In the genomic region with DNA sequence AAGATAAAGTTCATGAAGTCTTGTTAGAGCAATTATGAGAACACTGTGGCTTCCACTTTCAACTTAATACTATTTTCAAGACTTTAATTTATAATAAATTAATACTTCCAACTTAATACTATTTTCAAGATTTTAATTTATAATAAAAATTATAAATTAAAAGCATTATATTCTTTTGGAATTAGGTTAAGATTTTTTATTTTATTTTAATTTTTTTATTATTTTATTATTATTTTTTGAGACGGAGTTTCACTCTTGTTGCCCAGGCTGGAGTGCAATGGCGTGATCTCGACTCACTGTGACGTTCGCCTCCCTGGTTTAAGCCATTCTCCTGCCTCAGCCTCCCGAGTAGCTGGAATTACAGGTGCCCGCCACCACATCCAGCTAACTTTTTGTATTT, we compare ENCODE assay signal across 36 cellular contexts.
"Had no signal": no experiment of that assay in that cellular context is flagged by ENCODE, and none has a peak within 500 bp of the region (broad histone marks: within the 10 kb centered on the region; RNA-seq: fewer than 3 reads in every experiment).

No MANE protein-coding gene starts in this region.

- H3K36me3 Mint-ChIP-seq: activated CD8-positive, alpha-beta memory T cell treated with anti-CD3 and anti-CD28 coated beads, Interleukin-2, amount 10 ng/mL, durations not matched to agents 7 days and 5 days; activated naive CD4-positive, alpha-beta T cell treated with anti-CD3 and anti-CD28 coated beads, Interleukin-2, amount 10 ng/mL, durations not matched to agents 7 days and 5 days; activated naive CD4-positive, alpha-beta T cell treated with anti-CD3 and anti-CD28 coated beads, Interleukin-2, amount 50 U/mL, for 24 hours; activated naive CD8-positive, alpha-beta T cell; activated naive CD8-positive, alpha-beta T cell treated with anti-CD3 and anti-CD28 coated beads, Interleukin-2, amount 10 ng/mL, durations not matched to agents 7 days and 5 days had no signal

- H3K4me3 ChIP-seq: ascending aorta, breast epithelium had no signal

- H3K36me3 ChIP-seq: ascending aorta, brain microvascular endothelial cell, breast epithelium had no signal

- H3K27me3 Mint-ChIP-seq: activated CD4-positive, alpha-beta memory T cell treated with anti-CD3 and anti-CD28 coated beads, Interleukin-2, amount 10 ng/mL, durations not matched to agents 7 days and 5 days; activated CD4-positive, alpha-beta T cell treated with anti-CD3 and anti-CD28 coated beads for 36 hours; activated CD4-positive, alpha-beta T cell treated with anti-CD3 and anti-CD28 coated beads, Interleukin-2, amount 10 ng/mL, durations not matched to agents 7 days and 5 days; activated CD8-positive, alpha-beta memory T cell treated with anti-CD3 and anti-CD28 coated beads, Interleukin-2, amount 10 ng/mL, durations not matched to agents 7 days and 5 days; activated naive CD4-positive, alpha-beta T cell treated with anti-CD3 and anti-CD28 coated beads, Interleukin-2, amount 10 ng/mL, durations not matched to agents 7 days and 5 days; activated naive CD4-positive, alpha-beta T cell treated with anti-CD3 and anti-CD28 coated beads, Interleukin-2, amount 50 U/mL, for 24 hours had no signal

- H3K4me3 Mint-ChIP-seq: activated CD4-positive, alpha-beta memory T cell treated with anti-CD3 and anti-CD28 coated beads, Interleukin-2, amount 10 ng/mL, durations not matched to agents 7 days and 5 days; activated CD4-positive, alpha-beta T cell treated with anti-CD3 and anti-CD28 coated beads for 36 hours; activated CD4-positive, alpha-beta T cell treated with anti-CD3 and anti-CD28 coated beads, Interleukin-2, amount 10 ng/mL, durations not matched to agents 7 days and 5 days; activated CD8-positive, alpha-beta memory T cell treated with anti-CD3 and anti-CD28 coated beads, Interleukin-2, amount 10 ng/mL, durations not matched to agents 7 days and 5 days; activated CD8-positive, alpha-beta T cell treated with anti-CD3 and anti-CD28 coated beads, Interleukin-2, amount 10 ng/mL, durations not matched to agents 7 days and 5 days; activated naive CD4-positive, alpha-beta T cell treated with anti-CD3 and anti-CD28 coated beads, Interleukin-2, amount 10 ng/mL, durations not matched to agents 7 days and 5 days; activated naive CD4-positive, alpha-beta T cell treated with anti-CD3 and anti-CD28 coated beads, Interleukin-2, amount 50 U/mL, for 24 hours; activated naive CD8-positive, alpha-beta T cell; activated naive CD8-positive, alpha-beta T cell treated with anti-CD3 and anti-CD28 coated beads, Interleukin-2, amount 10 ng/mL, durations not matched to agents 7 days and 5 days; activated naive CD8-positive, alpha-beta T cell treated with anti-CD3 and anti-CD28 coated beads, Interleukin-2, amount 50 U/mL, for 24 hours; activated T-cell treated with anti-CD3 and anti-CD28 coated beads, Interleukin-2, amount 50 U/mL, for 24 hours; activated T-cell treated with anti-CD3 and anti-CD28 coated beads, Interleukin-2, amount 50 U/mL, for 72 hours; T-helper 1 cell treated with Interleukin-12 subunit alpha and Interleukin-12 subunit beta and Interleukin-4 antibody, amounts not matched to agents 30 μg/mL and 1 μg/mL, for 36 hours; T-helper 2 cell treated with Interferon-gamma antibody and Interleukin-4, amounts not matched to agents 5 μg/mL and 100 μg/mL, for 36 hours had no signal

- H3K9me3 Mint-ChIP-seq: activated CD4-positive, alpha-beta memory T cell treated with anti-CD3 and anti-CD28 coated beads, Interleukin-2, amount 10 ng/mL, durations not matched to agents 7 days and 5 days; activated CD4-positive, alpha-beta T cell treated with anti-CD3 and anti-CD28 coated beads, Interleukin-2, amount 10 ng/mL, durations not matched to agents 7 days and 5 days; activated naive CD4-positive, alpha-beta T cell treated with anti-CD3 and anti-CD28 coated beads, Interleukin-2, amount 10 ng/mL, durations not matched to agents 7 days and 5 days; activated naive CD4-positive, alpha-beta T cell treated with anti-CD3 and anti-CD28 coated beads, Interleukin-2, amount 50 U/mL, for 24 hours; activated naive CD8-positive, alpha-beta T cell treated with anti-CD3 and anti-CD28 coated beads, Interleukin-2, amount 10 ng/mL, durations not matched to agents 7 days and 5 days; activated naive CD8-positive, alpha-beta T cell treated with anti-CD3 and anti-CD28 coated beads, Interleukin-2, amount 50 U/mL, for 24 hours; activated T-cell treated with anti-CD3 and anti-CD28 coated beads, Interleukin-2, amount 50 U/mL, for 24 hours; activated T-cell treated with anti-CD3 and anti-CD28 coated beads, Interleukin-2, amount 50 U/mL, for 72 hours; activated T-helper 2 cell treated with anti-CD3 and anti-CD28 coated beads, Interferon-gamma antibody, Interleukin-2, Interleukin-4, amounts not matched to agents 10 μg/mL and 5 μg/mL and 100 μg/mL, durations not matched to agents 14 hours and 24 hours and 36 hours; T-helper 1 cell treated with Interleukin-12 subunit alpha and Interleukin-12 subunit beta and Interleukin-4 antibody, amounts not matched to agents 30 μg/mL and 1 μg/mL, for 36 hours; T-helper 2 cell treated with Interferon-gamma antibody and Interleukin-4, amounts not matched to agents 5 μg/mL and 100 μg/mL, for 36 hours had no signal

- DNase-seq: activated CD4-positive, alpha-beta memory T cell treated with anti-CD3 and anti-CD28 coated beads, Interleukin-2, amount 10 ng/mL, durations not matched to agents 7 days and 5 days; activated CD4-positive, alpha-beta T cell treated with anti-CD3 and anti-CD28 coated beads for 1 hour; activated CD4-positive, alpha-beta T cell treated with anti-CD3 and anti-CD28 coated beads for 36 hours; activated CD4-positive, alpha-beta T cell treated with anti-CD3 and anti-CD28 coated beads for 48 hours; activated CD4-positive, alpha-beta T cell treated with anti-CD3 and anti-CD28 coated beads, Interleukin-2, amount 10 ng/mL, durations not matched to agents 7 days and 5 days; activated CD4-positive, alpha-beta T cell treated with anti-CD3 and anti-CD28 coated beads, Interleukin-2, amount 50 U/mL, for 48 hours; activated CD4-positive, CD25-positive, alpha-beta regulatory T cell; activated CD8-positive, alpha-beta memory T cell treated with anti-CD3 and anti-CD28 coated beads for 24 hours; activated CD8-positive, alpha-beta memory T cell treated with anti-CD3 and anti-CD28 coated beads, Interleukin-2, amount 10 ng/mL, durations not matched to agents 7 days and 5 days; activated CD8-positive, alpha-beta memory T cell treated with anti-CD3 and anti-CD28 coated beads, Interleukin-2, amount 50 U/mL, for 48 hours; activated CD8-positive, alpha-beta T cell treated with anti-CD3 and anti-CD28 coated beads, Interleukin-2, amount 10 ng/mL, durations not matched to agents 7 days and 5 days; activated effector memory CD4-positive, alpha-beta T cell treated with Interleukin-2 at 50 U/mL for 16 hours; activated gamma-delta T cell; activated naive CD4-positive, alpha-beta T cell treated with anti-CD3 and anti-CD28 coated beads, Interleukin-2, amount 10 ng/mL, durations not matched to agents 7 days and 5 days; activated naive CD4-positive, alpha-beta T cell treated with Interleukin-2 at 50 U/mL for 16 hours; activated naive CD8-positive, alpha-beta T cell treated with anti-CD3 and anti-CD28 coated beads, Interleukin-2, amount 10 ng/mL, durations not matched to agents 7 days and 5 days; activated naive CD8-positive, alpha-beta T cell treated with anti-CD3 and anti-CD28 coated beads, Interleukin-2, amount 50 U/mL, for 24 hours; activated T-cell treated with anti-CD3 and anti-CD28 coated beads, Interleukin-2, amount 50 U/mL, for 24 hours; activated T-cell treated with anti-CD3 and anti-CD28 coated beads, Interleukin-2, amount 50 U/mL, for 72 hours; amygdala; anterior cingulate cortex; brain microvascular endothelial cell; central memory CD4-positive, alpha-beta T cell; T-helper 1 cell; T-helper 2 cell; T-helper 9 cell had no signal

- H3K4me1 ChIP-seq: ascending aorta, breast epithelium had no signal

- FAIRE-seq: TTC549 had no signal

- H3K27me3 ChIP-seq: ascending aorta, brain microvascular endothelial cell, breast epithelium had no signal

- H3K9me3 ChIP-seq: ascending aorta, breast epithelium had no signal

- ATAC-seq: activated CD4-positive, alpha-beta T cell treated with anti-CD3 and anti-CD28 coated beads for 36 hours; activated CD4-positive, CD25-positive, alpha-beta regulatory T cell treated with anti-CD3 and anti-CD28 coated beads, Interleukin-2, amount 50 U/mL, for 24 hours; activated CD8-positive, alpha-beta memory T cell treated with anti-CD3 and anti-CD28 coated beads, Interleukin-2, amount 10 ng/mL, durations not matched to agents 7 days and 5 days; activated CD8-positive, alpha-beta T cell treated with anti-CD3 and anti-CD28 coated beads, Interleukin-2, amount 10 ng/mL, durations not matched to agents 7 days and 5 days; activated naive CD8-positive, alpha-beta T cell treated with anti-CD3 and anti-CD28 coated beads, Interleukin-2, amount 50 U/mL, for 24 hours; activated T-cell treated with anti-CD3 and anti-CD28 coated beads, Interleukin-2, amount 50 U/mL, for 72 hours had no signal

- H3K27ac ChIP-seq: ascending aorta, brain microvascular endothelial cell, breast epithelium, VCaP had no signal

- H3K4me1 Mint-ChIP-seq: activated CD4-positive, alpha-beta memory T cell treated with anti-CD3 and anti-CD28 coated beads, Interleukin-2, amount 10 ng/mL, durations not matched to agents 7 days and 5 days; activated CD4-positive, alpha-beta T cell treated with anti-CD3 and anti-CD28 coated beads for 36 hours; activated CD4-positive, alpha-beta T cell treated with anti-CD3 and anti-CD28 coated beads, Interleukin-2, amount 10 ng/mL, durations not matched to agents 7 days and 5 days; activated CD8-positive, alpha-beta memory T cell treated with anti-CD3 and anti-CD28 coated beads, Interleukin-2, amount 10 ng/mL, durations not matched to agents 7 days and 5 days; activated naive CD4-positive, alpha-beta T cell treated with anti-CD3 and anti-CD28 coated beads, Interleukin-2, amount 10 ng/mL, durations not matched to agents 7 days and 5 days; activated naive CD4-positive, alpha-beta T cell treated with anti-CD3 and anti-CD28 coated beads, Interleukin-2, amount 50 U/mL, for 24 hours; activated naive CD8-positive, alpha-beta T cell treated with anti-CD3 and anti-CD28 coated beads, Interleukin-2, amount 10 ng/mL, durations not matched to agents 7 days and 5 days; activated naive CD8-positive, alpha-beta T cell treated with anti-CD3 and anti-CD28 coated beads, Interleukin-2, amount 50 U/mL, for 24 hours had no signal
